ENCODE assay signal across 8 cellular contexts in the genomic region with DNA sequence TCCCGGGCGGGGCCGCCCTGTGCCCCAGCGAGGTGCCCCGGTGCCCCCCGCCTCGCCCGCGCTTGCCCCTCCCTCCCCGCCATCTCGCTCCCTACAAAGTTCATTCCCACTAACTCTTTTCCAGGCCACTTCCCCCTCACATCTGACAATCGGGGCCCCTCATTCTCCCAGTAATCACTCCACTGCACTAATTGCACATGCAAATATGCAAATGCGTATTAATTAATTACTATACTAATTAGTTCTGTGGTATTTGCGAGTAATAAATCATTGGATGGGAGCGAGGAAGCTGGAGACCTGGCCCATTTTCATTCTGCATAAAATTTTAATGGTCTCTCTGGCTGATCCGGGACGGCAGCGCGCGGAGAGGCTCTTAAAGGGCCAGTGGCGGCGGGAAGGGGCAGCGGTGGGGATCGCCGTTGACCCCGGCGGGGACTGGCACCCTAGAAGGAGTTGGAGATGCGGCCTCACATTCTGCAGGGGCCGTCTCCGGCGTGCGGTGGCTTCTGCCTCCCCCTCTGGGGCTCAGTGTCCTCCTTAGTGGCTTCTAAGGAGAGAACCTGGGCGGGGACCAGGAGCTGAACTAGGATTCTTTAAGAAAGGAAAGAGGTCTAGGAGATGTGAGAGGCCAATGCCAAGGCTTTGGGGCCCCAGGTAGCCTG. TPM values are rescaled to one million over a fixed set of nuclear protein-coding genes. Genes with fewer than 3 reads are reported as not detected.
DNase-seq lines count a peak whose midpoint lies in the region; ATAC-seq and TF ChIP-seq lines count a peak whose summit lies in the region.

No MANE protein-coding gene starts in this region.

- peak overlapping the region; percentile 78 for H3K4me3 Mint-ChIP-seq in endothelial cell (ENCODE audit: unreplicated experiment)
- peak overlapping the region; percentile 81 for H3K4me3 Mint-ChIP-seq in osteocyte (ENCODE audit: unreplicated experiment)

- peak overlapping the region; percentile 65 for H3K4me3 ChIP-seq in PC-9

- no peaks in the 10 kb centered on the region for H3K36me3 ChIP-seq in PC-9 (ENCODE audit: low read depth)

- no peaks in the 10 kb centered on the region for H4K20me1 ChIP-seq in PC-9 (ENCODE audit: insufficient read depth)

- H3K4me1 Mint-ChIP-seq in endothelial cell (ENCODE audit: unreplicated experiment): no peaks in the 10 kb centered on the region
- peaks cover 10% of the 10 kb centered on the region for H3K4me1 Mint-ChIP-seq in osteocyte (ENCODE audit: unreplicated experiment)

- H3K9me3 Mint-ChIP-seq in endothelial cell (ENCODE audit: unreplicated experiment): no peaks in the 10 kb centered on the region
- no peaks in the 10 kb centered on the region for H3K9me3 Mint-ChIP-seq in osteocyte (ENCODE audit: unreplicated experiment)

- BruUV-seq in PC-9 (replicated peaks; lab: Mats Ljungman, UMichigan): no TSS peak

- POLR2A ChIA-PET in PC-9 (lab: Charles Lee; ENCODE audit: unreplicated experiment): interaction anchor here (0.7 kb wide), 1 partner anchor 609 kb away, joined by 5 read pairs; no protein-coding TSS in a partner anchor

- peaks cover 30% of the 10 kb centered on the region for H3F3A ChIP-seq in PC-9 (ENCODE audit: insufficient read depth, low read depth)

- H2AFZ ChIP-seq in PC-9: peak overlapping the region; percentile 85

- H3K27ac ChIP-seq in PC-9: no peak overlapping the region

- no peaks in the 10 kb centered on the region for H3K9me2 ChIP-seq in PC-9 (ENCODE audit: insufficient read depth)

- H3K4me1 ChIP-seq in PC-9 (replicated peaks; ENCODE audit: insufficient read depth): 0 out of 2 replicates have a peak, but pooled peaks cover 4% of the 10 kb centered on the region

- H3K9me3 ChIP-seq in PC-9 (ENCODE audit: insufficient read depth, low read depth): no peaks in the 10 kb centered on the region

- intact Hi-C loops in PC-9 (cut with micrococcal nuclease; ENCODE audit: unreplicated experiment): no loop called here

- H3K27me3 Mint-ChIP-seq in endothelial cell (ENCODE audit: unreplicated experiment) (peaks cover 21% of the 10 kb centered on the region), osteocyte (ENCODE audit: unreplicated experiment) (peaks cover 30% of the 10 kb centered on the region)

- H3K79me2 ChIP-seq in PC-9 (ENCODE audit: low read depth): no peaks in the 10 kb centered on the region

- CTCF ChIA-PET in PC-9 (lab: Charles Lee): interaction anchor here (0.6 kb wide), 2 partner anchors 71 to 144 kb away, joined by 3 to 5 read pairs; no protein-coding TSS in a partner anchor

- no peak overlapping the region for H3K27ac Mint-ChIP-seq in endothelial cell (ENCODE audit: unreplicated experiment)
- H3K27ac Mint-ChIP-seq in osteocyte (ENCODE audit: unreplicated experiment): peak overlapping the region; percentile 67

- H3K27me3 ChIP-seq in PC-9 (ENCODE audit: insufficient read depth, low read depth): peaks cover 17% of the 10 kb centered on the region; the same call in 1 of the 2 replicates

- TF ChIP-seq CTCF in PC-9 (conservative IDR thresholded peaks at IDR 0.05) (no peak), endothelial cell (IDR thresholded peaks at IDR 0.05; ENCODE audit: unreplicated experiment) (no peak), osteocyte (IDR thresholded peaks at IDR 0.05) (no peak)

- DNase-seq in NCI-H82 (lab: John Stamatoyannopoulos, UW): peak; percentile 45
- DNase-seq in NCI-H82 treated with DMSO at 0.1 percent for 48 hours (lab: John Stamatoyannopoulos, UW; ENCODE audit: unreplicated experiment): no peak
- peak in 1 of 2 experiments; percentile 18 for DNase-seq in PC-9
- DNase-seq in endothelial cell (ENCODE audit: low spot score): no peak
- no peak for DNase-seq in osteocyte (ENCODE audit: extremely low spot score, unreplicated experiment)

- ATAC-seq in GM18498 (IDR thresholded peaks at IDR 0.05; ENCODE audit: unreplicated experiment) (no peak), HG03097 (IDR thresholded peaks at IDR 0.05; ENCODE audit: low FRiP score, unreplicated experiment) (no peak)
- no peak for ATAC-seq in activated CD4-positive, CD25-positive, alpha-beta regulatory T cell treated with anti-CD3 and anti-CD28 coated beads, Interleukin-2, amount 50 U/mL, for 24 hours

- H3K4me2 ChIP-seq in PC-9: peak overlapping the region; percentile 86

- no peaks in the 10 kb centered on the region for H3K36me3 Mint-ChIP-seq in endothelial cell (ENCODE audit: low read depth, unreplicated experiment)
- no peaks in the 10 kb centered on the region for H3K36me3 Mint-ChIP-seq in osteocyte (ENCODE audit: unreplicated experiment)

RNA-seq across cellular contexts. Expression of gene PPP1R1B, which starts 8.4 kb away (rescaled TPM):
- not detected in 2 replicates for total RNA-seq in PC-9 (2021)
- not detected for total RNA-seq in endothelial cell (ENCODE audit: unreplicated experiment)
- 4.5 and 6.0 TPM in 2 replicates for total RNA-seq in osteocyte

RNA-seq across cellular contexts. Expression of gene NEUROD2, which starts 10.7 kb away (rescaled TPM):
- total RNA-seq in PC-9 (2021): not detected in 2 replicates
- total RNA-seq in endothelial cell (ENCODE audit: unreplicated experiment): not detected
- total RNA-seq in osteocyte: not detected in 2 replicates

RNA-seq across cellular contexts. Expression of gene STARD3, which starts 18.6 kb away (rescaled TPM):
- total RNA-seq in PC-9 (2021): 47.7 and 55.9 TPM in 2 replicates
- 77.7 TPM for total RNA-seq in endothelial cell (ENCODE audit: unreplicated experiment)
- 55.5 and 68.9 TPM in 2 replicates for total RNA-seq in osteocyte

RNA-seq across cellular contexts. Expression of gene TCAP, which starts 46.8 kb away (rescaled TPM):
- total RNA-seq in PC-9 (2021) (1.2 and 1.6 TPM in 2 replicates), endothelial cell (ENCODE audit: unreplicated experiment) (1.2 TPM), osteocyte (0.94 and 1.3 TPM in 2 replicates)

RNA-seq across cellular contexts. Expression of gene PNMT, which starts 49.9 kb away (rescaled TPM):
- total RNA-seq in PC-9 (2021) (0.75 and 1.1 TPM in 2 replicates), endothelial cell (ENCODE audit: unreplicated experiment) (not detected), osteocyte (1.9 and 2.4 TPM in 2 replicates)
